1 cellular context compared by ENCODE assay signal in genomic region chr7:4713183-4713784, GRCh38.
TF ChIP-seq lines count a peak whose summit lies in the region.

No MANE protein-coding gene starts in this region.

TF ChIP-seq in K562, 482 proteins besides CTCF, POLR2A, EP300 and RAD21:
- TF ChIP-seq MGA (IDR thresholded peaks at IDR 0.05) = peak; percentile 56; the same call in 1 of the 2 replicates
- TF ChIP-seq BCOR (IDR thresholded peaks at IDR 0.05) = peak; percentile 46; the same call in 1 of the 2 replicates
- 0 out of 4 replicates have a peak, but pooled peaks of 1 of the 2 experiments have one; percentile 43 for TF ChIP-seq ARNT (IDR thresholded peaks at IDR 0.05)
- TF ChIP-seq E2F6 (IDR thresholded peaks at IDR 0.05; ENCODE audit: borderline replicate concordance in 1 of 2, extremely low read depth in 1 of 2, insufficient read depth in 1 of 2, insufficient read length in 1 of 2, low read depth in 1 of 2, low read length in 1 of 2, poor library complexity in 1 of 2, severe bottlenecking in 1 of 2) = peak; percentile 22 to 83
- TF ChIP-seq ZNF589 (CRISPR knock-in tag; IDR thresholded peaks at IDR 0.05; ENCODE audit: low read depth) = no peak
- TF ChIP-seq, protein P1, sequence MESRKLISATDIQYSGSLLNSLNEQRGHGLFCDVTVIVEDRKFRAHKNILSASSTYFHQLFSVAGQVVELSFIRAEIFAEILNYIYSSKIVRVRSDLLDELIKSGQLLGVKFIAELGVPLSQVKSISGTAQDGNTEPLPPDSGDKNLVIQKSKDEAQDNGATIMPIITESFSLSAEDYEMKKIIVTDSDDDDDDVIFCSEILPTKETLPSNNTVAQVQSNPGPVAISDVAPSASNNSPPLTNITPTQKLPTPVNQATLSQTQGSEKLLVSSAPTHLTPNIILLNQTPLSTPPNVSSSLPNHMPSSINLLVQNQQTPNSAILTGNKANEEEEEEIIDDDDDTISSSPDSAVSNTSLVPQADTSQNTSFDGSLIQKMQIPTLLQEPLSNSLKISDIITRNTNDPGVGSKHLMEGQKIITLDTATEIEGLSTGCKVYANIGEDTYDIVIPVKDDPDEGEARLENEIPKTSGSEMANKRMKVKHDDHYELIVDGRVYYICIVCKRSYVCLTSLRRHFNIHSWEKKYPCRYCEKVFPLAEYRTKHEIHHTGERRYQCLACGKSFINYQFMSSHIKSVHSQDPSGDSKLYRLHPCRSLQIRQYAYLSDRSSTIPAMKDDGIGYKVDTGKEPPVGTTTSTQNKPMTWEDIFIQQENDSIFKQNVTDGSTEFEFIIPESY (CRISPR knock-in tag; IDR thresholded peaks at IDR 0.05) = peak; percentile 86
- no peak for TF ChIP-seq TFE3 (CRISPR knock-in tag; IDR thresholded peaks at IDR 0.05)
- TF ChIP-seq ARID1B (IDR thresholded peaks at IDR 0.05) = 0 out of 2 replicates have a peak, but pooled peaks have one; percentile 2
- 0 out of 4 replicates have a peak, but pooled peaks of 1 of the 2 experiments have one; percentile 17 for TF ChIP-seq HDAC1 (IDR thresholded peaks at IDR 0.05)
- TF ChIP-seq L3MBTL2 (IDR thresholded peaks at IDR 0.05) = peak; percentile 45; the same call in 1 of the 2 replicates
- TF ChIP-seq SMARCA5 (IDR thresholded peaks at IDR 0.05) = peak; percentile 61; the same call in 1 of the 2 replicates
- TF ChIP-seq PCBP2 (IDR thresholded peaks at IDR 0.05; ENCODE audit: low read depth, low read length, poor library complexity, severe bottlenecking) = no peak
- TF ChIP-seq BHLHE40 (IDR thresholded peaks at IDR 0.05; ENCODE audit: low read length) = peak; percentile 58
- TF ChIP-seq ZNF384 (IDR thresholded peaks at IDR 0.05; ENCODE audit: low read depth, low read length) = peak; percentile 80
- TF ChIP-seq, protein P2, sequence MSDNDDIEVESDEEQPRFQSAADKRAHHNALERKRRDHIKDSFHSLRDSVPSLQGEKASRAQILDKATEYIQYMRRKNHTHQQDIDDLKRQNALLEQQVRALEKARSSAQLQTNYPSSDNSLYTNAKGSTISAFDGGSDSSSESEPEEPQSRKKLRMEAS (CRISPR knock-in tag; IDR thresholded peaks at IDR 0.05) = peak; percentile 56
